1 cellular context compared by ENCODE assay signal in genomic region chr16:13099822-13100221, GRCh38.
TF ChIP-seq lines count a peak whose summit lies in the region.

No MANE protein-coding gene starts in this region.

TF ChIP-seq in GM23338, 12 proteins besides CTCF, POLR2A, EP300 and RAD21 (continued from another document):
- no peak for TF ChIP-seq JUNB (IDR thresholded peaks at IDR 0.05; ENCODE audit: unreplicated experiment)
- TF ChIP-seq CREB1 (CRISPR knock-in tag; IDR thresholded peaks at IDR 0.05; ENCODE audit: low read depth) = no peak
- TF ChIP-seq REST (IDR thresholded peaks at IDR 0.05; ENCODE audit: unreplicated experiment) = no peak
- TF ChIP-seq STAT1 (IDR thresholded peaks at IDR 0.05; ENCODE audit: unreplicated experiment) = no peak
- TF ChIP-seq EZH2phosphoT487 (IDR thresholded peaks at IDR 0.05; ENCODE audit: unreplicated experiment) = no peak
- no peak for TF ChIP-seq NANOG (IDR thresholded peaks at IDR 0.05; ENCODE audit: borderline replicate concordance)
- TF ChIP-seq ZNF462 (CRISPR knock-in tag; IDR thresholded peaks at IDR 0.05) = no peak
- TF ChIP-seq ZNF331 (CRISPR knock-in tag; IDR thresholded peaks at IDR 0.05; ENCODE audit: low read depth) = no peak
- TF ChIP-seq EZH2 (IDR thresholded peaks at IDR 0.05; ENCODE audit: low read depth, unreplicated experiment) = no peak
- TF ChIP-seq ETS1 (IDR thresholded peaks at IDR 0.05) = no peak
- no peak for TF ChIP-seq POLR2AphosphoS5 (IDR thresholded peaks at IDR 0.05; ENCODE audit: low read depth)
